In genomic region chr2:202780514-202781021, GRCh38 we compare ENCODE assay signal across 8 cellular contexts.
DNase-seq lines count a peak whose midpoint lies in the region; ATAC-seq and TF ChIP-seq lines count a peak whose summit lies in the region.

No MANE protein-coding gene starts in this region.

- H3K79me1 ChIP-seq in H9 (ENCODE audit: insufficient read depth, low read depth, low read length, poor library complexity, severe bottlenecking) (no peaks in the 10 kb centered on the region), mesenchymal stem cell (replicated peaks; ENCODE audit: low read length, poor library complexity, severe bottlenecking) (no peaks in the 10 kb centered on the region)

- H3K79me2 ChIP-seq in H9 (ENCODE audit: insufficient read depth, low read length) (no peaks in the 10 kb centered on the region; the same call in 1 of the 2 replicates), smooth muscle cell (ENCODE audit: low read depth) (no peaks in the 10 kb centered on the region)

- H4K8ac ChIP-seq in H9 (replicated peaks; ENCODE audit: insufficient read length, low read depth, low read length): no peak overlapping the region
- H4K8ac ChIP-seq in mesenchymal stem cell (ENCODE audit: low read length): no peak overlapping the region

- H3K27ac ChIP-seq in H9 (ENCODE audit: insufficient read length, low read depth, low read length) (no peak overlapping the region), mesenchymal stem cell (ENCODE audit: low read length, poor library complexity, severe bottlenecking) (no peak overlapping the region), right atrium auricular region (no peak overlapping the region), smooth muscle cell (ENCODE audit: low read depth) (no peak overlapping the region)
- no peak overlapping the region for H3K27ac ChIP-seq in effector memory CD4-positive, alpha-beta T cell (ENCODE audit: insufficient read depth, low read length, poor library complexity, severe bottlenecking)

- TF ChIP-seq CTCF in H9 (conservative IDR thresholded peaks at IDR 0.05) (no peak), right atrium auricular region (IDR thresholded peaks at IDR 0.05) (no peak), smooth muscle cell (IDR thresholded peaks at IDR 0.05; ENCODE audit: borderline replicate concordance, insufficient read depth, poor library complexity, severe bottlenecking) (no peak)

- H3K23me2 ChIP-seq in H9 (ENCODE audit: insufficient read length, low read depth, low read length, poor library complexity, severe bottlenecking): no peaks in the 10 kb centered on the region

- H2BK15ac ChIP-seq in H9 (ENCODE audit: low read depth, low read length): 0 out of 2 replicates have a peak overlapping the region, but pooled peaks have one; percentile 44
- no peak overlapping the region for H2BK15ac ChIP-seq in mesenchymal stem cell (ENCODE audit: low read depth, poor library complexity, severe bottlenecking)

- H2AFZ ChIP-seq in H9 (ENCODE audit: low read length) (no peak overlapping the region), mesenchymal stem cell (ENCODE audit: low read depth, low read length) (no peak overlapping the region), smooth muscle cell (ENCODE audit: low read depth) (no peak overlapping the region)

- H3F3A ChIP-seq in smooth muscle cell (ENCODE audit: low read depth): no peaks in the 10 kb centered on the region

- H3K36me3 ChIP-seq in mesenchymal stem cell (ENCODE audit: control insufficient read depth in 1 of 2, insufficient read depth in 2 of 2, low read depth in 1 of 2, low read length in 2 of 2): no peaks in the 10 kb centered on the region
- peaks cover 8% of the 10 kb centered on the region for H3K36me3 ChIP-seq in effector memory CD4-positive, alpha-beta T cell (ENCODE audit: control insufficient read depth, insufficient read depth, low read length)
- H3K36me3 ChIP-seq in right atrium auricular region: peaks cover 5% of the 10 kb centered on the region
- H3K36me3 ChIP-seq in smooth muscle cell (ENCODE audit: low read depth): no peaks in the 10 kb centered on the region

- H3K27me3 Mint-ChIP-seq in H9 (ENCODE audit: low read depth): no peaks in the 10 kb centered on the region

- H3K4me1 Mint-ChIP-seq in H9: no peaks in the 10 kb centered on the region

- no peak overlapping the region for H3K4me3 ChIP-seq in mesenchymal stem cell (ENCODE audit: insufficient read depth in 1 of 2, low read depth in 1 of 2, low read length in 2 of 2)
- no peak overlapping the region for H3K4me3 ChIP-seq in effector memory CD4-positive, alpha-beta T cell (ENCODE audit: insufficient read depth, low read depth, low read length, poor library complexity, severe bottlenecking)
- no peak overlapping the region for H3K4me3 ChIP-seq in right atrium auricular region
- no peak overlapping the region for H3K4me3 ChIP-seq in smooth muscle cell

- H3K27me3 ChIP-seq in H9 (ENCODE audit: insufficient read depth, low read length) (no peaks in the 10 kb centered on the region), mesenchymal stem cell (ENCODE audit: control insufficient read depth in 1 of 2, insufficient read depth in 1 of 2, low read length in 2 of 2) (no peaks in the 10 kb centered on the region), right atrium auricular region (no peaks in the 10 kb centered on the region), smooth muscle cell (ENCODE audit: low read depth) (no peaks in the 10 kb centered on the region)
- no peaks in the 10 kb centered on the region for H3K27me3 ChIP-seq in effector memory CD4-positive, alpha-beta T cell (replicated peaks; ENCODE audit: control insufficient read depth, insufficient read depth, low read length, poor library complexity, severe bottlenecking)

- H4K91ac ChIP-seq in H9 (ENCODE audit: insufficient read length, low read depth, low read length) (no peak overlapping the region), mesenchymal stem cell (ENCODE audit: low read length) (no peak overlapping the region)

- peaks cover 5 to 30% (median 29%) of the 10 kb centered on the region in 3 experiments; a peak in 6 of 7 replicates for H3K36me3 Mint-ChIP-seq in H9 (ENCODE audit: insufficient read depth in 1 of 3, low read depth in 3 of 3)

- no peak for DNase-seq in H9
- DNase-seq in M059J (ENCODE audit: low read depth): peak; percentile 91
- peak; percentile 22 for DNase-seq in mesenchymal stem cell
- no peak for DNase-seq in effector memory CD4-positive, alpha-beta T cell
- no peak for DNase-seq in right atrium auricular region (ENCODE audit: low spot score)
- no peak for DNase-seq in smooth muscle cell (lab: John Stamatoyannopoulos, UW; ENCODE audit: unreplicated experiment)
- DNase-seq in HuH-7 (ENCODE audit: low spot score): no peak

- no peak overlapping the region for H4K5ac ChIP-seq in H9 (ENCODE audit: insufficient read length, low read depth, low read length)

- H3K4me1 ChIP-seq in H9 (ENCODE audit: insufficient read depth, low read length) (no peaks in the 10 kb centered on the region; the same call in 1 of the 2 replicates), mesenchymal stem cell (ENCODE audit: control insufficient read depth, insufficient read depth, low read depth, low read length) (peaks cover 2% of the 10 kb centered on the region), right atrium auricular region (no peaks in the 10 kb centered on the region), smooth muscle cell (ENCODE audit: low read depth) (no peaks in the 10 kb centered on the region)
- H3K4me1 ChIP-seq in effector memory CD4-positive, alpha-beta T cell (ENCODE audit: control insufficient read depth, insufficient read depth, low read length, poor library complexity, severe bottlenecking): no peaks in the 10 kb centered on the region

- H3K4me2 ChIP-seq in H9 (ENCODE audit: insufficient read depth, insufficient read length, low read length) (no peak overlapping the region), mesenchymal stem cell (ENCODE audit: low read length, poor library complexity, severe bottlenecking) (no peak overlapping the region), smooth muscle cell (no peak overlapping the region)

- H2BK20ac ChIP-seq in H9 (ENCODE audit: low read depth, low read length, poor library complexity, severe bottlenecking): no peak overlapping the region

- no peak overlapping the region for H2BK5ac ChIP-seq in H9 (ENCODE audit: insufficient read length, low read length)
- no peak overlapping the region for H2BK5ac ChIP-seq in mesenchymal stem cell (ENCODE audit: low read depth, low read length, poor library complexity, severe bottlenecking)

- H2BK12ac ChIP-seq in H9 (ENCODE audit: insufficient read length, low read depth, low read length) (no peak overlapping the region), mesenchymal stem cell (ENCODE audit: low read length in 2 of 2) (no peak overlapping the region)

- H3K9me3 Mint-ChIP-seq in H9: no peaks in the 10 kb centered on the region

- H3K23ac ChIP-seq in H9 (ENCODE audit: insufficient read length, low read depth, low read length) (no peak overlapping the region), mesenchymal stem cell (ENCODE audit: low read length in 2 of 2) (no peak overlapping the region)

- H2BK120ac ChIP-seq in H9 (ENCODE audit: low read depth, low read length, poor library complexity, severe bottlenecking): no peak overlapping the region
- no peak overlapping the region for H2BK120ac ChIP-seq in mesenchymal stem cell (ENCODE audit: low read depth, low read length)

- H3K4ac ChIP-seq in H9 (ENCODE audit: low read depth, low read length): no peak overlapping the region
- H3K4ac ChIP-seq in mesenchymal stem cell (ENCODE audit: low read depth in 1 of 2, low read length in 2 of 2): no peak overlapping the region

- H3K9me3 ChIP-seq in H9 (ENCODE audit: control insufficient read depth, low read depth, low read length) (no peaks in the 10 kb centered on the region), mesenchymal stem cell (ENCODE audit: control insufficient read depth, low read length) (no peaks in the 10 kb centered on the region), right atrium auricular region (no peaks in the 10 kb centered on the region), smooth muscle cell (replicated peaks; ENCODE audit: low read depth) (no peaks in the 10 kb centered on the region)
- H3K9me3 ChIP-seq in effector memory CD4-positive, alpha-beta T cell (ENCODE audit: control insufficient read depth, low read length): no peaks in the 10 kb centered on the region

- H4K20me1 ChIP-seq in H9 (ENCODE audit: control insufficient read depth, insufficient read depth, insufficient read length) (no peaks in the 10 kb centered on the region), smooth muscle cell (ENCODE audit: low read depth) (no peaks in the 10 kb centered on the region)

- no peak overlapping the region for H3K27ac Mint-ChIP-seq in H9

- ATAC-seq in GM18907 (IDR thresholded peaks at IDR 0.05; ENCODE audit: unreplicated experiment): peak; percentile 97

- H3K14ac ChIP-seq in H9 (ENCODE audit: insufficient read depth, low read length) (no peak overlapping the region), mesenchymal stem cell (ENCODE audit: low read length in 2 of 2) (no peak overlapping the region)

- no peak overlapping the region for H3T11ph ChIP-seq in H9 (ENCODE audit: low read length)

- H3K4me3 Mint-ChIP-seq in H9: no peak overlapping the region

- H3K9ac ChIP-seq in H9 (ENCODE audit: extremely low read depth, insufficient read length, low read length) (no peak overlapping the region), mesenchymal stem cell (ENCODE audit: low read length) (no peak overlapping the region), smooth muscle cell (ENCODE audit: low read depth) (no peak overlapping the region)

- H3K56ac ChIP-seq in H9 (ENCODE audit: insufficient read length, low read depth, low read length): no peak overlapping the region

- H3K18ac ChIP-seq in H9 (ENCODE audit: insufficient read length, low read depth, low read length): no peak overlapping the region
- no peak overlapping the region for H3K18ac ChIP-seq in mesenchymal stem cell (ENCODE audit: low read depth in 1 of 2, low read length in 2 of 2)

- H2AK5ac ChIP-seq in H9 (ENCODE audit: insufficient read length, low read length) (no peak overlapping the region), mesenchymal stem cell (ENCODE audit: low read length, severe bottlenecking) (no peak overlapping the region)

Comparison
In these comparisons a context has a peak if more than half of its experiments do, and no peak if none do; other contexts are left out.
1. DNase-seq: peak in M059J (single experiment) and mesenchymal stem cell (single experiment); none in H9 (single experiment), effector memory CD4-positive, alpha-beta T cell (0 of 3), right atrium auricular region (single experiment), smooth muscle cell (single experiment) and HuH-7 (single experiment).